8 cellular contexts compared by ENCODE assay signal in genomic region chr2:84925724-84926376, GRCh38. TPM values are rescaled to one million over a fixed set of nuclear protein-coding genes. Genes with fewer than 3 reads are reported as not detected.
DNase-seq lines count a peak whose midpoint lies in the region; TF ChIP-seq lines count a peak whose summit lies in the region.

No MANE protein-coding gene starts in this region.

- H3F3A ChIP-seq in Loucy (ENCODE audit: low read depth), result no peaks in the 10 kb centered on the region

- no peaks in the 10 kb centered on the region for H3K79me2 ChIP-seq in Loucy (ENCODE audit: insufficient read depth, low read length)

- TF ChIP-seq CTCF in Loucy (conservative IDR thresholded peaks at IDR 0.05; ENCODE audit: low read length) (peak; percentile 98), RWPE1 (conservative IDR thresholded peaks at IDR 0.05; ENCODE audit: low read depth) (peak; percentile 93), fibroblast of villous mesenchyme (IDR thresholded peaks at IDR 0.05; ENCODE audit: insufficient read depth, low read depth, low read length) (peak; percentile 89), neutrophil (IDR thresholded peaks at IDR 0.05) (peak; percentile 95)

- H3K36me3 Mint-ChIP-seq in activated T-helper 2 cell treated with anti-CD3 and anti-CD28 coated beads, Interferon-gamma antibody, Interleukin-2, Interleukin-4, amounts not matched to agents 10 μg/mL and 5 μg/mL and 100 μg/mL, durations not matched to agents 14 hours and 24 hours and 36 hours (ENCODE audit: low read depth), result peaks cover 7% of the 10 kb centered on the region

- H3K4me3 Mint-ChIP-seq in activated T-helper 2 cell treated with anti-CD3 and anti-CD28 coated beads, Interferon-gamma antibody, Interleukin-2, Interleukin-4, amounts not matched to agents 10 μg/mL and 5 μg/mL and 100 μg/mL, durations not matched to agents 14 hours and 24 hours and 36 hours (ENCODE audit: low read depth), result peak overlapping the region; percentile 91

- peak overlapping the region; percentile 29 for H3K4me3 ChIP-seq in H7 (ENCODE audit: insufficient read depth, low read depth, low read length)
- peak overlapping the region; percentile 77 for H3K4me3 ChIP-seq in Loucy (ENCODE audit: low read length, poor library complexity, severe bottlenecking)
- H3K4me3 ChIP-seq in fibroblast of villous mesenchyme (ENCODE audit: low read depth, low read length), result peak overlapping the region; percentile 52
- peak overlapping the region; percentile 48 to 69 for H3K4me3 ChIP-seq in neutrophil (ENCODE audit: low read depth in 1 of 2, low read length in 1 of 2)

- H3K27ac Mint-ChIP-seq in activated T-helper 2 cell treated with anti-CD3 and anti-CD28 coated beads, Interferon-gamma antibody, Interleukin-2, Interleukin-4, amounts not matched to agents 10 μg/mL and 5 μg/mL and 100 μg/mL, durations not matched to agents 14 hours and 24 hours and 36 hours, result peak overlapping the region; percentile 92

- intact Hi-C loops in activated T-helper 2 cell treated with anti-CD3 and anti-CD28 coated beads, Interferon-gamma antibody, Interleukin-2, Interleukin-4, amounts not matched to agents 10 μg/mL and 5 μg/mL and 100 μg/mL, durations not matched to agents 14 hours and 24 hours and 36 hours (cut with micrococcal nuclease), result loop anchor here (1.0 to 2.0 kb wide), 8 partner anchors 18 to 431 kb away; partner anchors contain the start of gene KCMF1

- DNase-seq in H7 (peak; percentile 83), RWPE1 (ENCODE audit: low spot score) (peak; percentile 72), fibroblast of villous mesenchyme (ENCODE audit: low read depth) (peak; percentile 90), substantia nigra (lab: John Stamatoyannopoulos, UW) (peak; percentile 27 to 98 (median 87))
- peak; percentile 97 for DNase-seq in activated T-helper 2 cell treated with anti-CD3 and anti-CD28 coated beads, Interferon-gamma antibody, Interleukin-2, Interleukin-4, amounts not matched to agents 10 μg/mL and 5 μg/mL and 100 μg/mL, durations not matched to agents 14 hours and 24 hours and 36 hours (ENCODE audit: low spot score)

- no peaks in the 10 kb centered on the region for H3K36me3 ChIP-seq in ES-I3 (ENCODE audit: insufficient read depth, low read length)
- H3K36me3 ChIP-seq in H7 (replicated peaks; ENCODE audit: control insufficient read depth, insufficient read depth, low read length), result no peaks in the 10 kb centered on the region
- no peaks in the 10 kb centered on the region for H3K36me3 ChIP-seq in Loucy (ENCODE audit: insufficient read depth, low read length)
- H3K36me3 ChIP-seq in neutrophil, result no peaks in the 10 kb centered on the region

- H3K4me1 ChIP-seq in ES-I3 (ENCODE audit: insufficient read depth, low read length) (peaks cover 6% of the 10 kb centered on the region; the same call in 1 of the 2 replicates), Loucy (ENCODE audit: insufficient read depth, low read length, poor library complexity, severe bottlenecking) (peaks cover 15% of the 10 kb centered on the region), neutrophil (ENCODE audit: control insufficient read depth in 1 of 2, insufficient read depth in 1 of 2, low read depth in 1 of 2, low read length in 1 of 2) (peaks cover 19 to 26% of the 10 kb centered on the region in 2 experiments)

- H3K27me3 ChIP-seq in H7 (ENCODE audit: control insufficient read depth, insufficient read depth, low read length), result no peaks in the 10 kb centered on the region
- H3K27me3 ChIP-seq in Loucy (ENCODE audit: insufficient read depth, low read length, poor library complexity, severe bottlenecking), result no peaks in the 10 kb centered on the region
- H3K27me3 ChIP-seq in neutrophil, result no peaks in the 10 kb centered on the region

- CTCF ChIA-PET in RWPE1 (lab: Yijun Ruan, JAX), result interaction anchor here (0.6 to 2.1 kb wide), 23 partner anchors 9 to 435 kb away, joined by 3 to 20 read pairs (median 5); partner anchors contain the start of genes KCMF1, TMSB10 and TRABD2A

- no peaks in the 10 kb centered on the region for H3K27me3 Mint-ChIP-seq in activated T-helper 2 cell treated with anti-CD3 and anti-CD28 coated beads, Interferon-gamma antibody, Interleukin-2, Interleukin-4, amounts not matched to agents 10 μg/mL and 5 μg/mL and 100 μg/mL, durations not matched to agents 14 hours and 24 hours and 36 hours (ENCODE audit: low read depth)

- H3K9me3 ChIP-seq in ES-I3 (ENCODE audit: control insufficient read depth, insufficient read depth, low read length) (no peaks in the 10 kb centered on the region), Loucy (ENCODE audit: insufficient read depth, low read depth, low read length) (no peaks in the 10 kb centered on the region), neutrophil (no peaks in the 10 kb centered on the region)

- peak overlapping the region; percentile 98 for H3K27ac ChIP-seq in RWPE1
- peak overlapping the region; percentile 11 for H3K27ac ChIP-seq in neutrophil
- no peak overlapping the region for H3K27ac ChIP-seq in substantia nigra (ENCODE audit: low read depth, low read length, poor library complexity, severe bottlenecking)

- H3K9me2 ChIP-seq in Loucy (replicated peaks; ENCODE audit: low read depth, low read length), result no peaks in the 10 kb centered on the region

- no peaks in the 10 kb centered on the region for H4K20me1 ChIP-seq in Loucy (ENCODE audit: insufficient read depth, low read length, poor library complexity, severe bottlenecking)

- no peaks in the 10 kb centered on the region for H3K9me3 Mint-ChIP-seq in activated T-helper 2 cell treated with anti-CD3 and anti-CD28 coated beads, Interferon-gamma antibody, Interleukin-2, Interleukin-4, amounts not matched to agents 10 μg/mL and 5 μg/mL and 100 μg/mL, durations not matched to agents 14 hours and 24 hours and 36 hours

- H3K9ac ChIP-seq in ES-I3 (ENCODE audit: low read depth, low read length), result peak overlapping the region; percentile 40; the same call in 1 of the 2 replicates
- H3K9ac ChIP-seq in Loucy (ENCODE audit: low read depth, low read length, poor library complexity, severe bottlenecking), result no peak overlapping the region

- peaks cover 49% of the 10 kb centered on the region for H3K4me1 Mint-ChIP-seq in activated T-helper 2 cell treated with anti-CD3 and anti-CD28 coated beads, Interferon-gamma antibody, Interleukin-2, Interleukin-4, amounts not matched to agents 10 μg/mL and 5 μg/mL and 100 μg/mL, durations not matched to agents 14 hours and 24 hours and 36 hours (ENCODE audit: low read depth)

- POLR2A ChIA-PET in RWPE1 (lab: Yijun Ruan, JAX; ENCODE audit: low non-redundant PET), result interaction anchor here (0.7 to 1.4 kb wide), 2 partner anchors 19 to 46 kb away, joined by 3 to 12 read pairs; partner anchors contain the start of genes KCMF1 and TMSB10

- peak overlapping the region; percentile 87 for H3K4me2 ChIP-seq in Loucy (ENCODE audit: low read depth, low read length, poor library complexity, severe bottlenecking)

- H2AFZ ChIP-seq in Loucy (ENCODE audit: low read length), result peak overlapping the region; percentile 99

RNA-seq across cellular contexts. Expression of gene TMSB10, which starts 20.4 kb away (rescaled TPM):
- 1,705 and 2,421 TPM in 2 replicates for total RNA-seq in H7 (2014; rRNA removed; shearing (Covaris generic))
- 2,676 and 2,847 TPM in 2 replicates for total RNA-seq in activated T-helper 2 cell treated with anti-CD3 and anti-CD28 coated beads, Interferon-gamma antibody, Interleukin-2, Interleukin-4, amounts not matched to agents 10 μg/mL and 5 μg/mL and 100 μg/mL, durations not matched to agents 14 hours and 24 hours and 36 hours
- total RNA-seq in fibroblast of villous mesenchyme, result 3,561 and 6,804 TPM in 2 replicates

RNA-seq across cellular contexts. Expression of gene TRABD2A, which starts 45.0 kb away (rescaled TPM):
- total RNA-seq in H7 (2014; rRNA removed; shearing (Covaris generic)), result 4.2 and 7.6 TPM in 2 replicates
- 67.9 and 71.2 TPM in 2 replicates for total RNA-seq in activated T-helper 2 cell treated with anti-CD3 and anti-CD28 coated beads, Interferon-gamma antibody, Interleukin-2, Interleukin-4, amounts not matched to agents 10 μg/mL and 5 μg/mL and 100 μg/mL, durations not matched to agents 14 hours and 24 hours and 36 hours
- total RNA-seq in fibroblast of villous mesenchyme, result 1.3 and 1.7 TPM in 2 replicates

RNA-seq across cellular contexts. Expression of gene KCMF1, which starts 45.1 kb away (rescaled TPM):
- total RNA-seq in H7 (2014; rRNA removed; shearing (Covaris generic)), result 108 and 138 TPM in 2 replicates
- 82.6 and 86.3 TPM in 2 replicates for total RNA-seq in activated T-helper 2 cell treated with anti-CD3 and anti-CD28 coated beads, Interferon-gamma antibody, Interleukin-2, Interleukin-4, amounts not matched to agents 10 μg/mL and 5 μg/mL and 100 μg/mL, durations not matched to agents 14 hours and 24 hours and 36 hours
- total RNA-seq in fibroblast of villous mesenchyme, result 39.6 and 80.3 TPM in 2 replicates
